In the genomic region with DNA sequence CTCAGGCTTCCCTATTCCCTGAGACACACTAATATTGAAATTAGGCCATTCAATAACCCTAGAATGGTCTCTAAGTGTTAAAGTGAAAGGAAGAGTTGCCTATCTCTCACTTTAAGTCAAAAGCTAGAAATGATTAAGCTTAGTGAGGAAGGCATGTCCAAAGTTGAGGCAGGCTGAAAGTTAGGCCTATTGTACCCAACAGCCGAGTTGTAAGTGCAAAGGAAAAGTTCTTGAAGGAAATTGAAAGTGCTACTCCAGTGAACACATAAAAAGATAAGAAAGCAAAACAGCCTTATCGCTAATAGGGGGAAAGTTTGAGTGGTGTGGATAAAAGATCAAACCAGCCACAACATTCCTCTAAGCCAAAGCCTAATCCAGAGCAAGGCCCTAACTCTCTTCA, we compare ENCODE assay signal across 20 cellular contexts.
DNase-seq lines count a peak whose midpoint lies in the region; ATAC-seq, FAIRE-seq and TF ChIP-seq lines count a peak whose summit lies in the region.
"Had no signal": no experiment of that assay in that cellular context is flagged by ENCODE, and none has a peak within 500 bp of the region (broad histone marks: within the 10 kb centered on the region; RNA-seq: fewer than 3 reads in every experiment).

No MANE protein-coding gene starts in this region.

- peaks cover 16% of the 10 kb centered on the region for H3K9me3 Mint-ChIP-seq in activated CD4-positive, alpha-beta memory T cell treated with anti-CD3 and anti-CD28 coated beads for 36 hours
- peaks cover 12% of the 10 kb centered on the region for H3K9me3 Mint-ChIP-seq in activated CD4-positive, alpha-beta memory T cell treated with anti-CD3 and anti-CD28 coated beads, Interleukin-2, amount 10 ng/mL, durations not matched to agents 7 days and 5 days
- peaks cover 0 to 6% (median 2%) of the 10 kb centered on the region in 3 donors for H3K9me3 Mint-ChIP-seq in T-cell
- H3K9me3 Mint-ChIP-seq in memory B cell: peaks cover 8% of the 10 kb centered on the region
- H3K9me3 Mint-ChIP-seq in nephron progenitor cell: peaks cover 35% of the 10 kb centered on the region

- no peak for DNase-seq in activated CD4-positive, alpha-beta memory T cell treated with anti-CD3 and anti-CD28 coated beads for 36 hours
- no peak for DNase-seq in activated CD4-positive, alpha-beta memory T cell treated with anti-CD3 and anti-CD28 coated beads, Interleukin-2, amount 10 ng/mL, durations not matched to agents 7 days and 5 days
- DNase-seq in GM19239 (ENCODE audit: insufficient read length, low spot score) (no peak), T-cell (no peak), memory B cell (ENCODE audit: low spot score in 2 of 2) (no peak), nephron progenitor cell (no peak), left cardiac atrium (no peak)
- DNase-seq: activated CD4-positive, alpha-beta T cell treated with anti-CD3 and anti-CD28 coated beads, Interleukin-2, amount 50 U/mL, for 1 hour; activated gamma-delta T cell treated with Interleukin-2 at 50 U/mL for 16 hours; endodermal cell; foreskin fibroblast; NCI-H1436; NCI-H2227 treated with DMSO at 0.1 percent for 48 hours; NK-92 treated with Interleukin-12 subunit alpha and Interleukin-12 subunit beta, amount 100 ng/mL, for 24 hours; posterior cingulate gyrus; Right ventricle myocardium superior; stimulated activated naive CD4-positive, alpha-beta T cell treated with Interleukin-2 at 50 U/mL for 16 hours had no signal

- H3K27ac Mint-ChIP-seq in activated CD4-positive, alpha-beta memory T cell treated with anti-CD3 and anti-CD28 coated beads for 36 hours: peak overlapping the region; percentile 47
- no peak overlapping the region for H3K27ac Mint-ChIP-seq in activated CD4-positive, alpha-beta memory T cell treated with anti-CD3 and anti-CD28 coated beads, Interleukin-2, amount 10 ng/mL, durations not matched to agents 7 days and 5 days
- H3K27ac Mint-ChIP-seq in T-cell: peak overlapping the region; percentile 83 to 90
- H3K27ac Mint-ChIP-seq in memory B cell: no peak overlapping the region
- no peak overlapping the region for H3K27ac Mint-ChIP-seq in nephron progenitor cell
- H3K27ac Mint-ChIP-seq: endodermal cell had no signal

- FAIRE-seq in GM19239 (lab: Jason Lieb, UNC): peak; percentile 86
- FAIRE-seq: K562 had no signal

- TF ChIP-seq CTCF in nephron progenitor cell (IDR thresholded peaks at IDR 0.05): no peak

- peaks cover 30% of the 10 kb centered on the region for H3K4me1 Mint-ChIP-seq in activated CD4-positive, alpha-beta memory T cell treated with anti-CD3 and anti-CD28 coated beads for 36 hours (ENCODE audit: low read depth)
- H3K4me1 Mint-ChIP-seq in activated CD4-positive, alpha-beta memory T cell treated with anti-CD3 and anti-CD28 coated beads, Interleukin-2, amount 10 ng/mL, durations not matched to agents 7 days and 5 days: peaks cover 28% of the 10 kb centered on the region
- peaks cover 27 to 35% (median 29%) of the 10 kb centered on the region in 3 donors for H3K4me1 Mint-ChIP-seq in T-cell
- peaks cover 14% of the 10 kb centered on the region for H3K4me1 Mint-ChIP-seq in memory B cell
- peaks cover 20% of the 10 kb centered on the region for H3K4me1 Mint-ChIP-seq in nephron progenitor cell
- H3K4me1 Mint-ChIP-seq: endodermal cell had no signal

- ATAC-seq in T-cell (replicated peaks in 1 of 4): peak in 1 of 4 experiments; percentile 9
- no peak for ATAC-seq in memory B cell (ENCODE audit: low read depth)
- no peak for ATAC-seq in HG03095 (IDR thresholded peaks at IDR 0.05; ENCODE audit: unreplicated experiment)
- no peak for ATAC-seq in left cardiac atrium
- ATAC-seq: K562, left lobe of liver had no signal

- no peak overlapping the region for H3K4me3 Mint-ChIP-seq in activated CD4-positive, alpha-beta memory T cell treated with anti-CD3 and anti-CD28 coated beads for 36 hours
- H3K4me3 Mint-ChIP-seq in activated CD4-positive, alpha-beta memory T cell treated with anti-CD3 and anti-CD28 coated beads, Interleukin-2, amount 10 ng/mL, durations not matched to agents 7 days and 5 days: no peak overlapping the region
- H3K4me3 Mint-ChIP-seq in T-cell (peak overlapping the region; percentile 56 to 65 (median 57)), memory B cell (peak overlapping the region; percentile 27), nephron progenitor cell (no peak overlapping the region)
- H3K4me3 Mint-ChIP-seq: endodermal cell had no signal

- peaks cover 10% of the 10 kb centered on the region for H3K36me3 Mint-ChIP-seq in activated CD4-positive, alpha-beta memory T cell treated with anti-CD3 and anti-CD28 coated beads for 36 hours
- peaks cover 18% of the 10 kb centered on the region for H3K36me3 Mint-ChIP-seq in activated CD4-positive, alpha-beta memory T cell treated with anti-CD3 and anti-CD28 coated beads, Interleukin-2, amount 10 ng/mL, durations not matched to agents 7 days and 5 days (ENCODE audit: low read depth)
- H3K36me3 Mint-ChIP-seq in T-cell (peaks cover 6% of the 10 kb centered on the region), memory B cell (peaks cover 11% of the 10 kb centered on the region), nephron progenitor cell (ENCODE audit: low read depth) (peaks cover 19% of the 10 kb centered on the region)

- POLR2A ChIA-PET in activated CD4-positive, alpha-beta memory T cell treated with anti-CD3 and anti-CD28 coated beads for 36 hours (lab: Charles Lee): interaction anchor here (1.4 kb wide), 1 partner anchor 79 kb away, joined by 4 read pairs; no protein-coding TSS in a partner anchor
- POLR2A ChIA-PET in activated CD4-positive, alpha-beta memory T cell treated with anti-CD3 and anti-CD28 coated beads, Interleukin-2, amount 10 ng/mL, durations not matched to agents 7 days and 5 days (lab: Charles Lee): interaction anchor here (0.7 to 1.4 kb wide), 2 partner anchors 26 to 152 kb away, joined by 3 to 5 read pairs; no protein-coding TSS in a partner anchor
- POLR2A ChIA-PET in T-cell (lab: Charles Lee): no interaction called here

- CTCF ChIA-PET in activated CD4-positive, alpha-beta memory T cell treated with anti-CD3 and anti-CD28 coated beads for 36 hours (lab: Charles Lee): interaction anchor here (0.7 to 1.6 kb wide), 7 partner anchors 40 to 154 kb away, joined by 3 to 4 read pairs (median 3); no protein-coding TSS in a partner anchor
- CTCF ChIA-PET in activated CD4-positive, alpha-beta memory T cell treated with anti-CD3 and anti-CD28 coated beads, Interleukin-2, amount 10 ng/mL, durations not matched to agents 7 days and 5 days (lab: Charles Lee): interaction anchor here (0.6 to 2.2 kb wide), 2 partner anchors 39 to 143 kb away, joined by 3 to 5 read pairs; no protein-coding TSS in a partner anchor
- CTCF ChIA-PET in T-cell (lab: Charles Lee): interaction anchor here in 1 of 2 donors (0.8 kb wide), 1 partner anchor 46 kb away, joined by 3 read pairs; no protein-coding TSS in a partner anchor

- H3K27me3 Mint-ChIP-seq in activated CD4-positive, alpha-beta memory T cell treated with anti-CD3 and anti-CD28 coated beads for 36 hours: no peaks in the 10 kb centered on the region
- H3K27me3 Mint-ChIP-seq in activated CD4-positive, alpha-beta memory T cell treated with anti-CD3 and anti-CD28 coated beads, Interleukin-2, amount 10 ng/mL, durations not matched to agents 7 days and 5 days: peaks cover 16% of the 10 kb centered on the region
- H3K27me3 Mint-ChIP-seq in T-cell: no peaks in the 10 kb centered on the region
- peaks cover 4% of the 10 kb centered on the region for H3K27me3 Mint-ChIP-seq in memory B cell
- peaks cover 3% of the 10 kb centered on the region for H3K27me3 Mint-ChIP-seq in nephron progenitor cell (ENCODE audit: low read depth, poor library complexity)

- intact Hi-C loops in activated CD4-positive, alpha-beta memory T cell treated with anti-CD3 and anti-CD28 coated beads for 36 hours (cut with micrococcal nuclease): loop anchor here (1.0 kb wide), 3 partner anchors 12 to 39 kb away; no protein-coding TSS in a partner anchor
- intact Hi-C loops in left cardiac atrium (cut with DNase I): no loop called here

Comparison
In these comparisons a context has a peak if more than half of its experiments do, and no peak if none do; other contexts are left out.
1. H3K27ac Mint-ChIP-seq: peak in activated CD4-positive, alpha-beta memory T cell treated with anti-CD3 and anti-CD28 coated beads for 36 hours (single experiment) and T-cell (2 of 2); none in activated CD4-positive, alpha-beta memory T cell treated with anti-CD3 and anti-CD28 coated beads, Interleukin-2, amount 10 ng/mL, durations not matched to agents 7 days and 5 days (single experiment), memory B cell (single experiment) and nephron progenitor cell (single experiment).
2. H3K4me3 Mint-ChIP-seq: peak in T-cell (3 of 3) and memory B cell (single experiment); none in activated CD4-positive, alpha-beta memory T cell treated with anti-CD3 and anti-CD28 coated beads for 36 hours (single experiment), activated CD4-positive, alpha-beta memory T cell treated with anti-CD3 and anti-CD28 coated beads, Interleukin-2, amount 10 ng/mL, durations not matched to agents 7 days and 5 days (single experiment) and nephron progenitor cell (single experiment).
3. POLR2A ChIA-PET loops: an anchor here in activated CD4-positive, alpha-beta memory T cell treated with anti-CD3 and anti-CD28 coated beads for 36 hours (1.4 kb wide) and activated CD4-positive, alpha-beta memory T cell treated with anti-CD3 and anti-CD28 coated beads, Interleukin-2, amount 10 ng/mL, durations not matched to agents 7 days and 5 days (0.7 to 1.4 kb wide); none called in T-cell.